In genomic region chr12:1531654-1532366, GRCh38 we compare ENCODE assay signal across 8 cellular contexts.
DNase-seq lines count a peak whose midpoint lies in the region; TF ChIP-seq lines count a peak whose summit lies in the region.

No MANE protein-coding gene starts in this region.

- peak overlapping the region; percentile 68 to 89 (median 85) for H3K4me3 Mint-ChIP-seq in CD8-positive, alpha-beta memory T cell

- H3K27me3 Mint-ChIP-seq in CD8-positive, alpha-beta memory T cell, result peaks cover 61 to 68% of the 10 kb centered on the region in 2 donors

- H3K36me3 Mint-ChIP-seq in CD8-positive, alpha-beta memory T cell, result peaks cover 0 to 3% (median 0%) of the 10 kb centered on the region in 3 donors

- CTCF ChIA-PET in CD8-positive, alpha-beta memory T cell (lab: Charles Lee), result interaction anchor here (1.5 kb wide), 1 partner anchor 414 kb away, joined by 7 read pairs; no protein-coding TSS in a partner anchor

- peaks cover 33 to 42% (median 34%) of the 10 kb centered on the region in 3 donors for H3K4me1 Mint-ChIP-seq in CD8-positive, alpha-beta memory T cell

- 67 to 68% methylated on average over 18 to 25 of the region's 26 CpGs for WGBS in tibial nerve, 2 donors

- no peaks in the 10 kb centered on the region for H3K36me3 ChIP-seq in CD8-positive, alpha-beta memory T cell (ENCODE audit: insufficient read depth, low read length)
- H3K36me3 ChIP-seq in HUES48 (ENCODE audit: control insufficient read depth, insufficient read depth, low read length) (no peaks in the 10 kb centered on the region), neuron (ENCODE audit: insufficient read depth, low read length) (no peaks in the 10 kb centered on the region), tibial nerve (no peaks in the 10 kb centered on the region)

- no peak for TF ChIP-seq POLR2A in tibial nerve (IDR thresholded peaks at IDR 0.05)

- H2AFZ ChIP-seq in neuron (ENCODE audit: low read depth, low read length), result no peak overlapping the region

- no peaks in the 10 kb centered on the region for H3K9me3 Mint-ChIP-seq in CD8-positive, alpha-beta memory T cell

- POLR2A ChIA-PET in CD8-positive, alpha-beta memory T cell (lab: Charles Lee), result no interaction called here

- peaks cover 58% of the 10 kb centered on the region for H3K27me3 ChIP-seq in CD8-positive, alpha-beta memory T cell (ENCODE audit: insufficient read depth, low read length, poor library complexity, severe bottlenecking)
- H3K27me3 ChIP-seq in HUES48 (ENCODE audit: control insufficient read depth, insufficient read depth, low read length) (peaks cover 78% of the 10 kb centered on the region), neuron (ENCODE audit: insufficient read depth, low read length) (peaks cover 30% of the 10 kb centered on the region), tibial nerve (peaks cover 2 to 67% of the 10 kb centered on the region in 2 donors)

- no peak for TF ChIP-seq EP300 in tibial nerve (IDR thresholded peaks at IDR 0.05)

- peak overlapping the region in 1 of 8 donors; percentile 69 for H3K27ac Mint-ChIP-seq in CD8-positive, alpha-beta memory T cell

- peaks cover 39% of the 10 kb centered on the region for H3K4me1 ChIP-seq in CD8-positive, alpha-beta memory T cell (ENCODE audit: insufficient read depth, low read length)
- no peaks in the 10 kb centered on the region for H3K4me1 ChIP-seq in HUES48 (ENCODE audit: control insufficient read depth, insufficient read depth, low read length)
- peaks cover 6% of the 10 kb centered on the region for H3K4me1 ChIP-seq in neuron (ENCODE audit: insufficient read depth, low read length)
- peaks cover 0 to 20% (median 4%) of the 10 kb centered on the region in 4 donors for H3K4me1 ChIP-seq in tibial nerve

- TF ChIP-seq CTCF in coronary artery (IDR thresholded peaks at IDR 0.05) (no peak), tibial nerve (IDR thresholded peaks at IDR 0.05) (no peak)

- no peaks in the 10 kb centered on the region for H3K9me3 ChIP-seq in CD8-positive, alpha-beta memory T cell (ENCODE audit: low read length)
- H3K9me3 ChIP-seq in HUES48 (ENCODE audit: control insufficient read depth, insufficient read depth, low read length), result no peaks in the 10 kb centered on the region
- H3K9me3 ChIP-seq in neuron (ENCODE audit: low read length), result no peaks in the 10 kb centered on the region
- no peaks in the 10 kb centered on the region for H3K9me3 ChIP-seq in tibial nerve

- no peak overlapping the region for H3K9ac ChIP-seq in HUES48 (ENCODE audit: low read depth, low read length)

- H3K27ac ChIP-seq in CD8-positive, alpha-beta memory T cell (ENCODE audit: low read depth, low read length), result no peak overlapping the region
- H3K27ac ChIP-seq in HUES48 (ENCODE audit: low read depth, low read length), result no peak overlapping the region
- H3K27ac ChIP-seq in coronary artery, result no peak overlapping the region
- H3K27ac ChIP-seq in tibial nerve, result no peak overlapping the region

- DNase-seq in CD8-positive, alpha-beta memory T cell, result no peak
- no peak for DNase-seq in coronary artery (ENCODE audit: low spot score)
- no peak for DNase-seq in stimulated activated CD4-positive, alpha-beta T cell treated with anti-CD3 and anti-CD28 coated beads, Interleukin-4, amount 100 ng/mL, for 24 hours
- no peak for DNase-seq in tibial nerve (ENCODE audit: low spot score in 2 of 2)
- DNase-seq in SKM-1 treated with dmso at 0.1 percent for 144 hours (lab: John Stamatoyannopoulos, UW; ENCODE audit: unreplicated experiment), result no peak
- DNase-seq in NCI-H128 (lab: John Stamatoyannopoulos, UW; ENCODE audit: unreplicated experiment), result no peak

- H3K4me3 ChIP-seq in CD8-positive, alpha-beta memory T cell (ENCODE audit: low read length), result peak overlapping the region; percentile 26
- H3K4me3 ChIP-seq in HUES48 (ENCODE audit: low read depth, low read length) (peak overlapping the region; percentile 53; the same call in 1 of the 2 replicates), coronary artery (peak overlapping the region; percentile 71), neuron (ENCODE audit: low read length) (peak overlapping the region; percentile 45), tibial nerve (peak overlapping the region in 2 of 4 donors; percentile 36 to 63)
